Comparison of ENCODE assay signal across 14 cellular contexts in the genomic region with DNA sequence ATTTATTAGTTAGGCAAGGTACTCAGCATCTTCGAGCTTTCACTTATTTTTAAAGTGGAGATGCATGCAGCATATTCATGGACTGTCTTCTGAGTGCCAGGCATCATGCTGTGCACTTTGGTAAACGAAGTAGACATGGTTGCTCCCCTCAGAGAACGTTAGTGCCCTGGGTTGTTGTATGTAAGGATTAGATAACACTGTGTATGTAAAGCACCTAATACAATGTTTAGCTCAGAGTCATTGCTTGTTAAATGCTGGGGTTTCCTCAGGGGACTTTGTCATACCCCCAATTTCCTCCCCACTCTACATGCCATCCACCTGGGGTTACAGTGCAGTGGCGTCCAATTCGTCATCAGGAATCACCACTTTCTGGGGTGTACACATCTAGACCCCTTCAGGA.
"Had no signal": no experiment of that assay in that cellular context is flagged by ENCODE, and none has a peak within 500 bp of the region (broad histone marks: within the 10 kb centered on the region; RNA-seq: fewer than 3 reads in every experiment).

No MANE protein-coding gene starts in this region.

- ATAC-seq: gastroesophageal sphincter had no signal

- H3K9me3 ChIP-seq: adrenal gland, gastroesophageal sphincter, left ventricle myocardium inferior, tibial nerve had no signal

- DNase-seq: activated CD4-positive, alpha-beta memory T cell treated with anti-CD3 and anti-CD28 coated beads, Interleukin-2, amount 10 ng/mL, durations not matched to agents 7 days and 5 days; activated naive CD4-positive, alpha-beta T cell treated with anti-CD3 and anti-CD28 coated beads, Interleukin-2, amount 10 ng/mL, durations not matched to agents 7 days and 5 days; adrenal gland; effector CD4-positive, alpha-beta T cell; left ventricle myocardium inferior; stimulated activated CD4-positive, alpha-beta T cell treated with anti-CD3 and anti-CD28 coated beads, Interleukin-4, amount 100 ng/mL, for 4 hours; T-helper 9 cell had no signal

- H3K4me3 ChIP-seq: adrenal gland, coronary artery, gastroesophageal sphincter, left ventricle myocardium inferior, tibial nerve had no signal

- H3K27me3 ChIP-seq: adrenal gland, gastroesophageal sphincter, tibial nerve had no signal

- H3K4me1 ChIP-seq: parathyroid adenoma had no signal

- FAIRE-seq: keratinocyte had no signal

- H3K9ac ChIP-seq: parathyroid adenoma had no signal

- H3K27ac ChIP-seq: adrenal gland, coronary artery, epithelial cell of prostate, gastroesophageal sphincter, left ventricle myocardium inferior, parathyroid adenoma, tibial nerve, VCaP had no signal

- H2AFZ ChIP-seq: parathyroid adenoma had no signal
